ENCODE assay signal across 15 cellular contexts in genomic region chr1:63128562-63128961, GRCh38.
DNase-seq lines count a peak whose midpoint lies in the region; ATAC-seq and TF ChIP-seq lines count a peak whose summit lies in the region.
"Had no signal": no experiment of that assay in that cellular context is flagged by ENCODE, and none has a peak within 500 bp of the region (broad histone marks: within the 10 kb centered on the region; RNA-seq: fewer than 3 reads in every experiment).

No MANE protein-coding gene starts in this region.

- 73 to 83% (median 79%) methylated on average over 4 of the region's 4 CpGs for WGBS in spleen, 5 donors

- H3K9ac ChIP-seq in colonic mucosa (ENCODE audit: low read depth in 2 of 2, low read length in 2 of 2), result no peak overlapping the region

- H3K9me3 ChIP-seq in colonic mucosa, result no peaks in the 10 kb centered on the region
- no peaks in the 10 kb centered on the region for H3K9me3 ChIP-seq in spleen
- H3K9me3 ChIP-seq: HAP-1 had no signal

- H3K4me3 Mint-ChIP-seq in neural crest cell, result peak overlapping the region; percentile 3
- H3K4me3 Mint-ChIP-seq: CD4-positive, alpha-beta memory T cell; GM23338; HFFc6 had no signal

- peak; percentile 81 for ATAC-seq in left colon
- ATAC-seq in GM21737 (IDR thresholded peaks at IDR 0.05; ENCODE audit: unreplicated experiment), result no peak
- ATAC-seq: GM23338 had no signal

- DNase-seq in colonic mucosa (peak; percentile 21), left colon (no peak), neural crest cell (ENCODE audit: low read depth, low spot score) (no peak), NCI-H1048 (lab: John Stamatoyannopoulos, UW) (no peak), spleen (no peak)
- DNase-seq: C1 segment of cervical spinal cord; Calu3; CD4-positive, alpha-beta memory T cell; COR-L47; DMS79 treated with DMSO at 0.1 percent for 48 hours; GF-D8; HFFc6 had no signal

- H3K27me3 ChIP-seq in colonic mucosa, result no peaks in the 10 kb centered on the region
- H3K27me3 ChIP-seq in spleen (replicated peaks in 1 of 7), result peaks cover 0 to 8% (median 0%) of the 10 kb centered on the region in 7 donors

- no peaks in the 10 kb centered on the region for H3K36me3 ChIP-seq in colonic mucosa
- H3K36me3 ChIP-seq in spleen, result no peaks in the 10 kb centered on the region
- H3K36me3 ChIP-seq: HAP-1 had no signal

- intact Hi-C loops in colonic mucosa (cut with DNase I) (no loop called here), left colon (cut with DNase I, micrococcal nuclease) (no loop called here), spleen (cut with DNase I; ENCODE audit: low total_unique reads) (no loop called here)

- no peaks in the 10 kb centered on the region for H3K36me3 Mint-ChIP-seq in neural crest cell (ENCODE audit: low read depth)
- H3K36me3 Mint-ChIP-seq: CD4-positive, alpha-beta memory T cell had no signal

- TF ChIP-seq POLR2A in spleen (IDR thresholded peaks at IDR 0.05), result no peak

- H3K4me3 ChIP-seq in colonic mucosa (no peak overlapping the region), spleen (no peak overlapping the region)
- H3K4me3 ChIP-seq: GM23338, HAP-1 had no signal

- H3K27ac ChIP-seq in colonic mucosa (no peak overlapping the region), spleen (no peak overlapping the region)

- peaks cover 79% of the 10 kb centered on the region for H3K27me3 Mint-ChIP-seq in neural crest cell (ENCODE audit: low read depth)

- TF ChIP-seq CTCF in colonic mucosa (IDR thresholded peaks at IDR 0.05) (no peak), neural crest cell (conservative IDR thresholded peaks at IDR 0.05) (no peak), spleen (IDR thresholded peaks at IDR 0.05 in 8 of 11, conservative IDR thresholded peaks at IDR 0.05 in 3 of 11) (no peak)

- H3K4me1 ChIP-seq in colonic mucosa, result no peaks in the 10 kb centered on the region
- H3K4me1 ChIP-seq in spleen, result no peaks in the 10 kb centered on the region

- H3K27ac Mint-ChIP-seq in neural crest cell (ENCODE audit: unreplicated experiment), result peak overlapping the region; percentile 10
- H3K27ac Mint-ChIP-seq: CD4-positive, alpha-beta memory T cell; GM23338; HFFc6 had no signal

- H3K4me1 Mint-ChIP-seq in neural crest cell, result peaks cover 76% of the 10 kb centered on the region
- H3K4me1 Mint-ChIP-seq: CD4-positive, alpha-beta memory T cell had no signal

- H3K9me3 Mint-ChIP-seq in neural crest cell, result no peaks in the 10 kb centered on the region
- H3K9me3 Mint-ChIP-seq: CD4-positive, alpha-beta memory T cell; GM23338; HFFc6 had no signal
